In genomic region chr17:77470800-77471733, GRCh38 we compare ENCODE assay signal across 8 cellular contexts.
A peak's percentile ranks its signal among the peaks of the same experiment; 100 is the strongest.
DNase-seq lines count a peak whose midpoint lies in the region; ATAC-seq, FAIRE-seq and TF ChIP-seq lines count a peak whose summit lies in the region.

No MANE protein-coding gene starts in this region.

- no peak for TF ChIP-seq POLR2A in A549 (IDR thresholded peaks at IDR 0.05; ENCODE audit: low read length)

- peaks cover 87% of the 10 kb centered on the region for H3K79me2 ChIP-seq in KMS-11 (ENCODE audit: insufficient read depth, low read depth)

- no peak overlapping the region for H3K23ac ChIP-seq in mesenchymal stem cell (ENCODE audit: low read length in 2 of 2)

- H2BK120ac ChIP-seq in mesenchymal stem cell (ENCODE audit: low read depth, low read length): peak overlapping the region; percentile 85

- peak overlapping the region; percentile 86 for H4K91ac ChIP-seq in mesenchymal stem cell (ENCODE audit: low read length)

- H3K36me3 ChIP-seq in KMS-11 (ENCODE audit: insufficient read depth) (no peaks in the 10 kb centered on the region), mesenchymal stem cell (ENCODE audit: control insufficient read depth in 1 of 2, insufficient read depth in 2 of 2, low read depth in 1 of 2, low read length in 2 of 2) (peaks cover 25 to 34% of the 10 kb centered on the region in 2 experiments)

- peak overlapping the region; percentile 88 to 98 for H3K18ac ChIP-seq in mesenchymal stem cell (ENCODE audit: low read depth in 1 of 2, low read length in 2 of 2)

- TF ChIP-seq RAD21 in A549 (conservative IDR thresholded peaks at IDR 0.05 in 1 of 2, IDR thresholded peaks at IDR 0.05 in 1 of 2): no peak

- H2BK12ac ChIP-seq in mesenchymal stem cell (ENCODE audit: low read length in 2 of 2): peak overlapping the region; percentile 81

- H3K27ac ChIP-seq in A549: peak overlapping the region; percentile 55 to 61; a peak in 5 of 6 replicates
- H3K27ac ChIP-seq in KMS-11: peak overlapping the region; percentile 67
- H3K27ac ChIP-seq in caudate nucleus (ENCODE audit: low read depth, low read length): peak overlapping the region; percentile 77
- H3K27ac ChIP-seq in mesenchymal stem cell (ENCODE audit: low read length, poor library complexity, severe bottlenecking): peak overlapping the region; percentile 88

- peak overlapping the region; percentile 63 for H2AK5ac ChIP-seq in mesenchymal stem cell (ENCODE audit: low read length, severe bottlenecking)

- no peak overlapping the region for H3K4me3 ChIP-seq in A549
- no peak overlapping the region for H3K4me3 ChIP-seq in KMS-11 (IDR thresholded peaks at IDR 0.05; ENCODE audit: insufficient read depth, low read depth, low read length)
- H3K4me3 ChIP-seq in mesenchymal stem cell (ENCODE audit: insufficient read depth in 1 of 2, low read depth in 1 of 2, low read length in 2 of 2): peak overlapping the region in 1 of 2 experiments; percentile 49

- H4K8ac ChIP-seq in mesenchymal stem cell (ENCODE audit: low read length): peak overlapping the region; percentile 73

- no peak overlapping the region for H2BK5ac ChIP-seq in mesenchymal stem cell (ENCODE audit: low read depth, low read length, poor library complexity, severe bottlenecking)

- 59% methylated on average over 9 of the region's 9 CpGs for WGBS in A549 (ENCODE audit: missing lambda C conversion rate)
- WGBS in mesenchymal stem cell: 13% methylated on average over 8 of the region's 9 CpGs

- no peaks in the 10 kb centered on the region; the same call in 1 of the 2 replicates for H4K20me1 ChIP-seq in KMS-11 (ENCODE audit: insufficient read depth)

- DNase-seq in A549 (ENCODE audit: low read depth in 1 of 2, low spot score in 1 of 2): peak; percentile 34 to 53
- DNase-seq in caudate nucleus (lab: John Stamatoyannopoulos, UW): no peak
- peak; percentile 69 for DNase-seq in mesenchymal stem cell
- no peak for DNase-seq in activated gamma-delta T cell treated with Interleukin-2 at 50 U/mL for 16 hours
- no peak for DNase-seq in stimulated activated naive CD4-positive, alpha-beta T cell (lab: John Stamatoyannopoulos, UW)
- no peak for DNase-seq in GOT3 (lab: John Stamatoyannopoulos, UW)

- peaks cover 13% of the 10 kb centered on the region for H3K79me1 ChIP-seq in mesenchymal stem cell (replicated peaks; ENCODE audit: low read length, poor library complexity, severe bottlenecking)

- no peak for TF ChIP-seq EP300 in A549 (IDR thresholded peaks at IDR 0.05)

- no peak for FAIRE-seq in A549 (lab: Jason Lieb, UNC)

- H2AFZ ChIP-seq in KMS-11 (ENCODE audit: low read depth): no peak overlapping the region
- H2AFZ ChIP-seq in mesenchymal stem cell (ENCODE audit: low read depth, low read length): no peak overlapping the region

- POLR2A ChIA-PET in A549 (lab: Yijun Ruan, JAX): no interaction called here

- H3K4me2 ChIP-seq in A549: peak overlapping the region; percentile 64
- H3K4me2 ChIP-seq in KMS-11: peak overlapping the region; percentile 67
- no peak overlapping the region for H3K4me2 ChIP-seq in mesenchymal stem cell (ENCODE audit: low read length, poor library complexity, severe bottlenecking)

- peak; percentile 37 to 73; a peak in 4 of 6 replicates for ATAC-seq in A549
- ATAC-seq in GM21515 (IDR thresholded peaks at IDR 0.05; ENCODE audit: unreplicated experiment): no peak

- TF ChIP-seq CTCF in A549 (IDR thresholded peaks at IDR 0.05) (no peak), KMS-11 (conservative IDR thresholded peaks at IDR 0.05; ENCODE audit: low read depth, low read length) (no peak)

- CTCF ChIA-PET in A549 (lab: Yijun Ruan, JAX): interaction anchor here (0.6 to 1.8 kb wide), 4 partner anchors 12 to 139 kb away, joined by 3 to 9 read pairs (median 4); no protein-coding TSS in a partner anchor

- H3K27me3 ChIP-seq in KMS-11 (ENCODE audit: insufficient read depth, low read depth) (no peaks in the 10 kb centered on the region), mesenchymal stem cell (ENCODE audit: control insufficient read depth in 1 of 2, insufficient read depth in 1 of 2, low read length in 2 of 2) (no peaks in the 10 kb centered on the region)

- H3K9ac ChIP-seq in KMS-11 (no peak overlapping the region), mesenchymal stem cell (ENCODE audit: low read length) (peak overlapping the region; percentile 67)

- peak overlapping the region; percentile 61 for H2BK15ac ChIP-seq in mesenchymal stem cell (ENCODE audit: low read depth, poor library complexity, severe bottlenecking)

- H3K4me1 ChIP-seq in A549 (peaks cover 46% of the 10 kb centered on the region), KMS-11 (ENCODE audit: low read depth, poor library complexity, severe bottlenecking) (peaks cover 69% of the 10 kb centered on the region), mesenchymal stem cell (ENCODE audit: control insufficient read depth, insufficient read depth, low read depth, low read length) (peaks cover 75% of the 10 kb centered on the region)

- no peaks in the 10 kb centered on the region for H3K9me3 ChIP-seq in A549
- no peaks in the 10 kb centered on the region for H3K9me3 ChIP-seq in mesenchymal stem cell (ENCODE audit: control insufficient read depth, low read length)

- no peak overlapping the region for H3K14ac ChIP-seq in mesenchymal stem cell (ENCODE audit: low read length in 2 of 2)

- peak overlapping the region; percentile 58 to 90 for H3K4ac ChIP-seq in mesenchymal stem cell (ENCODE audit: low read depth in 1 of 2, low read length in 2 of 2)

TF ChIP-seq in A549, 52 proteins besides CTCF, POLR2A, EP300 and RAD21:
- TF ChIP-seq HOXB13 (CRISPR knock-in tag; IDR thresholded peaks at IDR 0.05; ENCODE audit: low read depth) (no peak), FOSL2 (IDR thresholded peaks at IDR 0.05) (no peak), FOSL2 (CRISPR knock-in tag; IDR thresholded peaks at IDR 0.05) (peak; percentile 39)
- TF ChIP-seq, protein P1, sequence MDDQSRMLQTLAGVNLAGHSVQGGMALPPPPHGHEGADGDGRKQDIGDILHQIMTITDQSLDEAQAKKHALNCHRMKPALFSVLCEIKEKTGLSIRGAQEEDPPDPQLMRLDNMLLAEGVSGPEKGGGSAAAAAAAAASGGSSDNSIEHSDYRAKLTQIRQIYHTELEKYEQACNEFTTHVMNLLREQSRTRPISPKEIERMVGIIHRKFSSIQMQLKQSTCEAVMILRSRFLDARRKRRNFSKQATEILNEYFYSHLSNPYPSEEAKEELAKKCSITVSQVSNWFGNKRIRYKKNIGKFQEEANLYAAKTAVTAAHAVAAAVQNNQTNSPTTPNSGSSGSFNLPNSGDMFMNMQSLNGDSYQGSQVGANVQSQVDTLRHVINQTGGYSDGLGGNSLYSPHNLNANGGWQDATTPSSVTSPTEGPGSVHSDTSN (IDR thresholded peaks at IDR 0.05): no peak

Comparison
In these comparisons a context has a peak if more than half of its experiments do, and no peak if none do; other contexts are left out.
1. DNase-seq: peak in A549 (2 of 2) and mesenchymal stem cell (single experiment); none in caudate nucleus (0 of 61), activated gamma-delta T cell treated with Interleukin-2 at 50 U/mL for 16 hours (single experiment), stimulated activated naive CD4-positive, alpha-beta T cell (0 of 6) and GOT3 (single experiment).
2. Peak in every context shown above with its lines, with median percentiles within 50 percentile points of each other: H3K27ac ChIP-seq.